Comparison of ENCODE assay signal across 34 cellular contexts in genomic region chr3:119146578-119147375, GRCh38. TPM values are rescaled to one million over a fixed set of nuclear protein-coding genes. Genes with fewer than 3 reads are reported as not detected.
"Had no signal": no experiment of that assay in that cellular context is flagged by ENCODE, and none has a peak within 500 bp of the region (broad histone marks: within the 10 kb centered on the region; RNA-seq: fewer than 3 reads in every experiment).

No MANE protein-coding gene starts in this region.

- H3K27me3 ChIP-seq: breast epithelium, esophagus squamous epithelium, gastrocnemius medialis, hepatocyte, spleen, transverse colon, uterus had no signal

- H3K4me1 Mint-ChIP-seq: central memory CD8-positive, alpha-beta T cell; neural crest cell; WTC11 had no signal

- H3K4me2 ChIP-seq: hepatocyte had no signal

- H3K27ac Mint-ChIP-seq: activated CD4-positive, alpha-beta memory T cell treated with anti-CD3 and anti-CD28 coated beads, Interleukin-2, amount 10 ng/mL, durations not matched to agents 7 days and 5 days; activated CD4-positive, alpha-beta T cell treated with anti-CD3 and anti-CD28 coated beads, Interleukin-2, amount 10 ng/mL, durations not matched to agents 7 days and 5 days; activated T-cell treated with anti-CD3 and anti-CD28 coated beads, Interleukin-2, amount 50 U/mL, for 24 hours; WTC11 had no signal

- ATAC-seq: gastrocnemius medialis; naive thymus-derived CD4-positive, alpha-beta T cell had no signal

- H3K36me3 ChIP-seq: breast epithelium, esophagus squamous epithelium, gastrocnemius medialis, spleen, transverse colon, uterus had no signal

- H3K27me3 Mint-ChIP-seq: activated CD4-positive, alpha-beta memory T cell treated with anti-CD3 and anti-CD28 coated beads, Interleukin-2, amount 10 ng/mL, durations not matched to agents 7 days and 5 days; activated CD4-positive, alpha-beta T cell treated with anti-CD3 and anti-CD28 coated beads, Interleukin-2, amount 10 ng/mL, durations not matched to agents 7 days and 5 days; activated T-cell treated with anti-CD3 and anti-CD28 coated beads, Interleukin-2, amount 50 U/mL, for 24 hours; central memory CD8-positive, alpha-beta T cell; naive thymus-derived CD4-positive, alpha-beta T cell had no signal

- H3K9me3 ChIP-seq: breast epithelium, esophagus squamous epithelium, gastrocnemius medialis, spleen, transverse colon, uterus had no signal

- H2AFZ ChIP-seq: hepatocyte had no signal

- H3K4me3 Mint-ChIP-seq: activated CD4-positive, alpha-beta memory T cell treated with anti-CD3 and anti-CD28 coated beads, Interleukin-2, amount 10 ng/mL, durations not matched to agents 7 days and 5 days; activated CD4-positive, alpha-beta T cell treated with anti-CD3 and anti-CD28 coated beads, Interleukin-2, amount 10 ng/mL, durations not matched to agents 7 days and 5 days; activated T-cell treated with anti-CD3 and anti-CD28 coated beads, Interleukin-2, amount 50 U/mL, for 24 hours; central memory CD8-positive, alpha-beta T cell; naive thymus-derived CD4-positive, alpha-beta T cell; neural crest cell; WTC11 had no signal

- H3K27ac ChIP-seq: breast epithelium, epithelial cell of prostate, esophagus squamous epithelium, gastrocnemius medialis, hepatocyte, spleen, transverse colon, uterus had no signal

- DNase-seq: activated CD4-positive, alpha-beta memory T cell treated with anti-CD3 and anti-CD28 coated beads, Interleukin-2, amount 10 ng/mL, durations not matched to agents 7 days and 5 days; activated CD4-positive, alpha-beta T cell treated with anti-CD3 and anti-CD28 coated beads for 1 hour; activated CD4-positive, alpha-beta T cell treated with anti-CD3 and anti-CD28 coated beads, Interleukin-2, amount 10 ng/mL, durations not matched to agents 7 days and 5 days; activated CD8-positive, alpha-beta memory T cell treated with anti-CD3 and anti-CD28 coated beads, Interleukin-2, amount 50 U/mL, for 48 hours; activated gamma-delta T cell treated with Interleukin-2 at 50 U/mL for 16 hours; activated naive CD4-positive, alpha-beta T cell treated with anti-CD3 and anti-CD28 coated beads, Interleukin-2, amount 50 U/mL, for 16 hours; activated T-cell treated with anti-CD3 and anti-CD28 coated beads, Interleukin-2, amount 50 U/mL, for 24 hours; amygdala; dermis blood vessel endothelial cell; effector CD4-positive, alpha-beta T cell; esophagus squamous epithelium; gastrocnemius medialis; glutamatergic neuron; naive thymus-derived CD4-positive, alpha-beta T cell; posterior cingulate gyrus; spleen; stimulated activated naive CD4-positive, alpha-beta T cell treated with Interleukin-2 at 50 U/mL for 16 hours; T-helper 2 cell; transverse colon; uterus had no signal

- H3K9me3 Mint-ChIP-seq: activated CD4-positive, alpha-beta memory T cell treated with anti-CD3 and anti-CD28 coated beads, Interleukin-2, amount 10 ng/mL, durations not matched to agents 7 days and 5 days; activated CD4-positive, alpha-beta T cell treated with anti-CD3 and anti-CD28 coated beads, Interleukin-2, amount 10 ng/mL, durations not matched to agents 7 days and 5 days; activated T-cell treated with anti-CD3 and anti-CD28 coated beads, Interleukin-2, amount 50 U/mL, for 24 hours; central memory CD8-positive, alpha-beta T cell; naive thymus-derived CD4-positive, alpha-beta T cell; neural crest cell had no signal

- H3K4me3 ChIP-seq: breast epithelium, esophagus squamous epithelium, gastrocnemius medialis, hepatocyte, spleen, transverse colon, uterus had no signal

- H3K4me1 ChIP-seq: breast epithelium, gastrocnemius medialis, spleen, transverse colon, uterus had no signal

- H3K36me3 Mint-ChIP-seq: naive thymus-derived CD4-positive, alpha-beta T cell; WTC11 had no signal

RNA-seq across cellular contexts. Expression of gene TEX55, which starts 0.8 kb away (rescaled TPM):
- total RNA-seq: activated CD4-positive, alpha-beta memory T cell treated with anti-CD3 and anti-CD28 coated beads, Interleukin-2, amount 10 ng/mL, durations not matched to agents 7 days and 5 days; activated CD4-positive, alpha-beta T cell treated with anti-CD3 and anti-CD28 coated beads, Interleukin-2, amount 10 ng/mL, durations not matched to agents 7 days and 5 days; breast epithelium; dermis blood vessel endothelial cell; esophagus squamous epithelium; gastrocnemius medialis; hepatocyte; left cardiac atrium; left ventricle myocardium superior; lung microvascular endothelial cell; mucosa of gallbladder; naive thymus-derived CD4-positive, alpha-beta T cell; neural crest cell; osteoblast; right cardiac atrium; spleen; temporal lobe; transverse colon; uterus; WTC11 had no signal
- polyA plus RNA-seq: hepatocyte; keratinocyte; naive thymus-derived CD4-positive, alpha-beta T cell; right cardiac atrium; spleen had no signal

RNA-seq across cellular contexts. Expression of gene UPK1B, which starts 26.6 kb away (rescaled TPM):
- total RNA-seq: activated CD4-positive, alpha-beta memory T cell treated with anti-CD3 and anti-CD28 coated beads, Interleukin-2, amount 10 ng/mL, durations not matched to agents 7 days and 5 days; activated CD4-positive, alpha-beta T cell treated with anti-CD3 and anti-CD28 coated beads, Interleukin-2, amount 10 ng/mL, durations not matched to agents 7 days and 5 days; dermis blood vessel endothelial cell; gastrocnemius medialis; lung microvascular endothelial cell; naive thymus-derived CD4-positive, alpha-beta T cell; neural crest cell; spleen had no signal
- polyA plus RNA-seq: spleen had no signal
